In the genomic region with DNA sequence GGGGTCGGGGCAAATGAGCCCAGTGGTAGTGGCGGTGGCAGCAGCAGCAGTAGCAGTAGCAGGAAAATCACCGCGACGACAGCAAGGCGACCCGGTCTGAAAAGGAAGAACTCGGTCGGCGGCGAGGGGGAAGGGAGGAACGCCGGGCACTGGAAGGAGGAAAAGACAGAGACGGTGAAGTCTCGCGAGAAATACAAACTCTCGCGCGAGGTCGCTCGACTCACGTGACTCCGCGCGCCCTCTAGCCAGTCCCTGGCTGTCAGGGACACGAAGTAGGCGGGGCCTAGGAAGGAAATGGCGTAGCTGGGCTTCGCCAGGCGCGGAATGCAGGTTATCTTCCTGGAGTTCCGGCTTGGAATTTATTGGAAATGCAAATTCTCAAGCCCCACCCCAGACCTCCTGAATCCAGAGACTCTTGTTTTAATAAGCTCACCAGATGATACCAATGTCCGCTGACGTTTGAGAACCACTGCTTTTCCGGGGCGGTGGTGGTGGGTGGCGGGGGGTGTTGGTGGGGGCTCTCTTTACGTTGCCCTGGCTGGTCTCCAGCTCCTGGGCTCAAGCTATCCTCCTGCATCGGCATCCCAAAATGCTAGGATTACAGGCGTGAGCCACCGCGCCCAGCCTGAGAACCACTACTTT, we compare ENCODE assay signal across 8 cellular contexts. TPM values are rescaled to one million over a fixed set of nuclear protein-coding genes. Genes with fewer than 3 reads are reported as not detected.
A peak's percentile ranks its signal among the peaks of the same experiment; 100 is the strongest.
DNase-seq lines count a peak whose midpoint lies in the region; ATAC-seq and TF ChIP-seq lines count a peak whose summit lies in the region.

A gene (minus strand): TSS at position 141 of the 642 bp plus-strand sequence. CDS start 1,333 bp downstream, outside the sequence.

- H3K27ac ChIP-seq in colonic mucosa: peak within 1 kb of the TSS; percentile 76

- TF ChIP-seq CTCF in BJ (IDR thresholded peaks at IDR 0.05; ENCODE audit: insufficient read depth, low read depth, low read length) (no peak), colonic mucosa (IDR thresholded peaks at IDR 0.05) (no peak)

- H3K4me1 Mint-ChIP-seq in activated CD4-positive, alpha-beta T cell treated with anti-CD3 and anti-CD28 coated beads, Interleukin-2, amount 10 ng/mL, durations not matched to agents 24 days and 14 days: peaks cover 39% of the 10 kb centered on the region

- intact Hi-C loops in activated CD4-positive, alpha-beta T cell treated with anti-CD3 and anti-CD28 coated beads, Interleukin-2, amount 10 ng/mL, durations not matched to agents 24 days and 14 days (cut with micrococcal nuclease): loop anchor here (1.0 to 5.0 kb wide), 4 partner anchors 78 to 613 kb away; no protein-coding TSS in a partner anchor
- intact Hi-C loops in colonic mucosa (cut with DNase I): no loop called here

- peak within 1 kb of the TSS; percentile 97 for H3K4me3 Mint-ChIP-seq in activated CD4-positive, alpha-beta T cell treated with anti-CD3 and anti-CD28 coated beads, Interleukin-2, amount 10 ng/mL, durations not matched to agents 24 days and 14 days

- H3K9me3 Mint-ChIP-seq in activated CD4-positive, alpha-beta T cell treated with anti-CD3 and anti-CD28 coated beads, Interleukin-2, amount 10 ng/mL, durations not matched to agents 24 days and 14 days: no peaks in the 10 kb centered on the region

- CTCF ChIA-PET in BJ (lab: Yijun Ruan, JAX): interaction anchor here (0.6 to 8.3 kb wide), 14 partner anchors 9 to 367 kb away, joined by 3 to 116 read pairs (median 3); a partner anchor contains a TSS

- DNase-seq in BJ (ENCODE audit: low read depth) (peak; percentile 88), NCI-H526 treated with DMSO at 0.1 percent for 48 hours (lab: John Stamatoyannopoulos, UW) (peak; percentile 84), colonic mucosa (peak; percentile 99), kidney tubule cell (ENCODE audit: low spot score) (peak; percentile 99)
- DNase-seq in activated CD4-positive, alpha-beta T cell treated with anti-CD3 and anti-CD28 coated beads, Interleukin-2, amount 10 ng/mL, durations not matched to agents 24 days and 14 days: peak; percentile 99
- peak; percentile 90 to 97 (median 94) for DNase-seq in stimulated activated CD4-positive, alpha-beta T cell treated with anti-CD3 and anti-CD28 coated beads, Interleukin-1b, Interleukin-23, amount 100 ng/mL, for 24 hours (ENCODE audit: low read depth in 4 of 4, low spot score in 1 of 4)

- peaks cover 5% of the 10 kb centered on the region for H3K4me1 ChIP-seq in colonic mucosa

- H3K27me3 ChIP-seq in BJ (ENCODE audit: control insufficient read depth, insufficient read depth, low read length) (no peaks in the 10 kb centered on the region), colonic mucosa (no peaks in the 10 kb centered on the region)

- H3K4me3 ChIP-seq in BJ (ENCODE audit: low read depth, low read length) (peak within 1 kb of the TSS; percentile 91), colonic mucosa (peak within 1 kb of the TSS; percentile 84)

- no peaks in the 10 kb centered on the region for H3K9me3 ChIP-seq in colonic mucosa

- H3K36me3 Mint-ChIP-seq in activated CD4-positive, alpha-beta T cell treated with anti-CD3 and anti-CD28 coated beads, Interleukin-2, amount 10 ng/mL, durations not matched to agents 24 days and 14 days (ENCODE audit: low read depth): peaks cover 35% of the 10 kb centered on the region

- ATAC-seq in GM19324 (IDR thresholded peaks at IDR 0.05; ENCODE audit: low FRiP score, unreplicated experiment) (peak; percentile 95), HG03469 (IDR thresholded peaks at IDR 0.05; ENCODE audit: unreplicated experiment) (peak; percentile 87)

- H3K36me3 ChIP-seq in BJ (ENCODE audit: control insufficient read depth, insufficient read depth, low read length): peaks cover 3% of the 10 kb centered on the region
- no peaks in the 10 kb centered on the region for H3K36me3 ChIP-seq in colonic mucosa

- POLR2A ChIA-PET in BJ (lab: Charles Lee): interaction anchor here (0.6 to 0.8 kb wide), 4 partner anchors 20 to 613 kb away, joined by 3 to 7 read pairs (median 3); no protein-coding TSS in a partner anchor

- H3K9ac ChIP-seq in colonic mucosa (ENCODE audit: low read depth in 2 of 2, low read length in 2 of 2): peak within 1 kb of the TSS; percentile 93 to 95

- no peaks in the 10 kb centered on the region for H3K27me3 Mint-ChIP-seq in activated CD4-positive, alpha-beta T cell treated with anti-CD3 and anti-CD28 coated beads, Interleukin-2, amount 10 ng/mL, durations not matched to agents 24 days and 14 days

- peak within 1 kb of the TSS; percentile 95 for H3K27ac Mint-ChIP-seq in activated CD4-positive, alpha-beta T cell treated with anti-CD3 and anti-CD28 coated beads, Interleukin-2, amount 10 ng/mL, durations not matched to agents 24 days and 14 days

RNA-seq across cellular contexts. Expression of the gene that starts here (rescaled TPM):
- 6.1 and 13.4 TPM in 2 replicates for polyA plus RNA-seq in BJ (2011; rRNA removed)
- polyA minus RNA-seq in BJ (2011; rRNA and poly(A)+ RNA removed): 4.1 and 6.3 TPM in 2 replicates
- 46.2 TPM in 2 replicates for total RNA-seq in activated CD4-positive, alpha-beta T cell treated with anti-CD3 and anti-CD28 coated beads, Interleukin-2, amount 10 ng/mL, durations not matched to agents 24 days and 14 days
- 10 to 100 TPM; 24.8 to 32.1 TPM for total RNA-seq in colonic mucosa

Comparison
In these comparisons a context has a peak if more than half of its experiments do, and no peak if none do; other contexts are left out.
1. Peak in every context shown above with its lines: DNase-seq, ATAC-seq, H3K4me3 ChIP-seq and H3K27ac ChIP-seq.